Comparison of ENCODE assay signal across 3 cellular contexts in the genomic region with DNA sequence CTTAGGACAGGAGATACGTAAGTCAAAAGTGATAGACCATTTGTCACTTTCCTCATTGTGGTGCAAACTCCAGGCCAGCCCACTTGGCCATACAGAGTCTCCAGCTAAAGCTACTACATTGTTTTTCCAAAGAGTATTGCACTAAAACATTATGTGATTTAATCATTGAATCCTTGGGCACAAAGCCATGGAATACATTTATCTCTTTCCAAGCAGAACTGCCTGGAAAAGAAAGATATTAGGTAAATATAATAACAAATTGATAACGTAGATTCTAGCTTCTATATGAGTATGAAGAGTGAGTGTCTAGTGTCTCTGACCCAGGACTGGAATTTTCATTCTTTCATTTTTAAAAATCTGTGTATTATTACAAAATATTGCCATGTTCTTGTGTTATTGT.
"Had no signal": no experiment of that assay in that cellular context is flagged by ENCODE, and none has a peak within 500 bp of the region (broad histone marks: within the 10 kb centered on the region; RNA-seq: fewer than 3 reads in every experiment).

No MANE protein-coding gene starts in this region.

- DNase-seq: GDM1, GF-D8 had no signal

- ATAC-seq: GM12878 had no signal

- H3K4me3 ChIP-seq: GM12878 had no signal
